Comparison of ENCODE assay signal across 20 cellular contexts in genomic region chr3:27085849-27086248, GRCh38.
"Had no signal": no experiment of that assay in that cellular context is flagged by ENCODE, and none has a peak within 500 bp of the region (broad histone marks: within the 10 kb centered on the region; RNA-seq: fewer than 3 reads in every experiment).

No MANE protein-coding gene starts in this region.

- H3K36me3 ChIP-seq: MG63, SJCRH30 had no signal

- H3K4me1 ChIP-seq: SJCRH30 had no signal

- H3K27ac ChIP-seq: SJCRH30 had no signal

- DNase-seq: IMR-90, Karpas-422, KG1, MG63, NCI-H1092, NCI-H1105 treated with DMSO at 0.1 percent for 48 hours, NCI-H1417 treated with DMSO at 0.1 percent for 48 hours, NCI-H146, NCI-H1694 treated with DMSO at 0.1 percent for 48 hours, NCI-H1930, NCI-H2081, NCI-H2107, NCI-H2227 treated with DMSO at 0.1 percent for 48 hours, NCI-H524, NCI-H526 treated with DMSO at 0.1 percent for 48 hours, NCI-H748 treated with DMSO at 0.1 percent for 48 hours, RPMI8226, SHP77 treated with DMSO at 0.1 percent for 48 hours, SJCRH30 had no signal

- ATAC-seq: SK-N-SH treated with all-trans-retinoic acid at 6 μM for 48 hours had no signal

- H3K27me3 ChIP-seq: MG63 had no signal

- H3K4me3 ChIP-seq: MG63, SJCRH30 had no signal

- H3K9me3 ChIP-seq: MG63, SJCRH30 had no signal
